21 cellular contexts compared by ENCODE assay signal in the genomic region with DNA sequence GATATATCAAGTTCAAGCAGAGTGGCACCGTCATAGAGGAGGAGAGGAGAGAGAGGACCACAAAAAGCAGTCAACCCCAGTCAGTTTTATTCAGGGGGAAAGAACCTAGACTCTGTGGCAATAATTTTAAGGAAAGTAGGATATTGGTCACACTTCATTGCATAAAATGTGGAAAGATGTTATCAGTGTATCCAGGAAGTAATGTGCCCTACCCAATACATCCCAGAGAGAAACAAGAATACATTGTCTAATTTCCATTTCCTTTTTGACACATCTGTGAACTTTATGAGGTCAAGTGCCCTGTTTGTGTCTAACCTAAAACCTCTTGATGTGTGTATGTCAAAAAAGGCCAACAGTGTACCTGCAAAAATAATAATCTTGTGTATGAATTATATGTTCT.
"Had no signal": no experiment of that assay in that cellular context is flagged by ENCODE, and none has a peak within 500 bp of the region (broad histone marks: within the 10 kb centered on the region; RNA-seq: fewer than 3 reads in every experiment).

No MANE protein-coding gene starts in this region.

- H3K27me3 ChIP-seq: ovary, right atrium auricular region, right lobe of liver, stomach, testis, thyroid gland, transverse colon, upper lobe of left lung, vagina had no signal

- H3K27ac ChIP-seq: left ventricle myocardium inferior, ovary, right atrium auricular region, right lobe of liver, stomach, testis, thyroid gland, transverse colon, upper lobe of left lung, vagina had no signal

- H3K9me3 ChIP-seq: ovary, right lobe of liver, testis, thyroid gland, vagina had no signal

- H3K36me3 ChIP-seq: left ventricle myocardium inferior, ovary, right atrium auricular region, right lobe of liver, stomach, thyroid gland, transverse colon, upper lobe of left lung, vagina had no signal

- H3K4me1 ChIP-seq: left ventricle myocardium inferior, right atrium auricular region, right lobe of liver, stomach, testis, thyroid gland, transverse colon, upper lobe of left lung, vagina had no signal

- DNase-seq: islet precursor cell; left ventricle myocardium inferior; midbrain; mucosa of descending colon; naive thymus-derived CD4-positive, alpha-beta T cell; ovary; right lobe of liver; stimulated activated CD4-positive, alpha-beta T cell treated with anti-CD3 and anti-CD28 coated beads, Interleukin-12 subunit alpha, Interleukin-12 subunit beta, amount 100 ng/mL, for 4 hours; stimulated activated CD4-positive, alpha-beta T cell treated with anti-CD3 and anti-CD28 coated beads, Interleukin-15, amount 100 ng/mL, for 24 hours; stimulated activated CD4-positive, alpha-beta T cell treated with anti-CD3 and anti-CD28 coated beads, Interleukin-2, amount 100 ng/mL, for 24 hours; stimulated activated CD4-positive, alpha-beta T cell treated with anti-CD3 and anti-CD28 coated beads, Interleukin-4, amount 100 ng/mL, for 1 hour; stimulated activated naive B cell treated with anti-CD40 and anti-IgM and Interleukin-4, amounts not matched to agents 10 μg/mL and 1 μg/mL and 100 μg/mL, for 72 hours; stimulated activated naive CD8-positive, alpha-beta T cell treated with anti-CD3 and anti-CD28 coated beads, Interleukin-15, Interleukin-2, amounts not matched to agents 100 U/mL and 50 U/mL, for 24 hours; stomach; testis; thyroid gland; transverse colon; upper lobe of left lung had no signal

- H3K4me3 ChIP-seq: left ventricle myocardium inferior, lung, mucosa of descending colon, ovary, right atrium auricular region, right lobe of liver, stomach, testis, thyroid gland, transverse colon, upper lobe of left lung, vagina had no signal
